Comparison of ENCODE assay signal across 8 cellular contexts in the genomic region with DNA sequence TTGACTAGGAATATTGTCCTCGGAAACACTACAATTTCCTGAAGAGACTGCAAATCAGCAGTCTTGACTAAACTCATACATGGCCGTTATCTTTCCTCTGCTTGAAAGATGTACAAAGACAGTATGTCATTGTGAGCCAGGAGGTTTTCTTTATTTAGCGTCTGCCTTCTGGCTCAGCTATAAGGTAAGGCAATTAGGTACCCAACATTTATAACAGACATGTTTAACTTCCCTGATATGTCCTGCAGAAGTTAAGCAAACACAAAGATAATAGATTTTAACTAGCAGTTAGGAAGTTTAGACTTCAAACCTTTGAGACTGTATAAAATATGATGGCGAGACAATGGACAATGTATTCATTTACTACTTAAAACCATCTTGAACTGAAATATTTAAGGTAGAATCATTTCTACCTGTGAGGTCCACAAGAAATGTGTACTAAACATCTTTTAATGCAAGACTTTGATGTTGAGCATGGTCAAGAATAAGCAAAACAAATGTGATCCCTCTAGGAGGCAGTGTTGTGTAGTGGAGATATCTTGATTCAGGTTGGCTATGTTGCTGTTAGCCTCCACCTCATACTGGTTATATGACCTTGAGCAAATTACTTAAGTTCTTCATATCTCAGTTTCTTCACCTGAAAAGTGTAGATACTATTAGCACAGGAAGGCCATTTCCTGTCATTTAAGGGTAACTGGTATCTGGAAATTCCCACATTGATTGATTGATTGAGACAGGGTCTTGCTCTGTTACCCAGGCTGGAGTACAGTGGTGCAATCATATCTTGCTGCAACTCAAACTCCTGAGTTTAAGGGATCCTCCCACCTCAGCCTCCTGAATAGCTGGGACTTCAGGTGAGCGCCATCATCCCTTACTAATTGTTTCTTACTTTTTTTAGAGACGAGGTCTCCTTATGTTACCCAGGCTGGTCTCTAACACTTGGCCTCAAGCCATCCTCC.
DNase-seq lines count a peak whose midpoint lies in the region; ATAC-seq and TF ChIP-seq lines count a peak whose summit lies in the region.

No MANE protein-coding gene starts in this region.

- no peak overlapping the region for H3K4me3 ChIP-seq in adrenal gland

- no peak overlapping the region for H3K27ac ChIP-seq in adrenal gland

- DNase-seq in ELR (ENCODE audit: low read depth) (peak; percentile 59), NCI-H1092 treated with DMSO at 0.1 percent for 48 hours (lab: John Stamatoyannopoulos, UW) (peak; percentile 59), adrenal gland (no peak), kidney tubule cell (ENCODE audit: low spot score) (peak; percentile 59), COR-L47 (lab: John Stamatoyannopoulos, UW) (no peak), NK-92 (lab: John Stamatoyannopoulos, UW; ENCODE audit: unreplicated experiment) (no peak)

- no peaks in the 10 kb centered on the region for H3K9me3 ChIP-seq in adrenal gland (replicated peaks in 1 of 3)

- ATAC-seq in GM21529 (IDR thresholded peaks at IDR 0.05; ENCODE audit: unreplicated experiment) (peak; percentile 70), HG03045 (IDR thresholded peaks at IDR 0.05; ENCODE audit: unreplicated experiment) (no peak)

- H3K27me3 ChIP-seq in adrenal gland: no peaks in the 10 kb centered on the region

- intact Hi-C loops in adrenal gland (cut with DNase I): loop anchor here (5.0 to 10.0 kb wide), 2 partner anchors 102 to 219 kb away; no protein-coding TSS in a partner anchor

- WGBS in adrenal gland, 4 donors: 84 to 90% (median 85%) methylated on average over 6 of the region's 6 CpGs

- no peak for TF ChIP-seq POLR2A in adrenal gland (IDR thresholded peaks at IDR 0.05)

- H3K4me1 ChIP-seq in adrenal gland (replicated peaks in 1 of 2): peaks cover 0 to 5% of the 10 kb centered on the region in 2 donors

- no peaks in the 10 kb centered on the region for H3K36me3 ChIP-seq in adrenal gland (replicated peaks in 1 of 2)

- TF ChIP-seq CTCF in adrenal gland (IDR thresholded peaks at IDR 0.05): peak in 5 of 6 experiments; percentile 27 to 59 (median 53)

Comparison
In these comparisons a context has a peak if more than half of its experiments do, and no peak if none do; other contexts are left out.
1. DNase-seq: peak in ELR (single experiment), NCI-H1092 treated with DMSO at 0.1 percent for 48 hours (single experiment) and kidney tubule cell (single experiment); none in adrenal gland (0 of 7), COR-L47 (single experiment) and NK-92 (single experiment).